8 cellular contexts compared by ENCODE assay signal in the genomic region with DNA sequence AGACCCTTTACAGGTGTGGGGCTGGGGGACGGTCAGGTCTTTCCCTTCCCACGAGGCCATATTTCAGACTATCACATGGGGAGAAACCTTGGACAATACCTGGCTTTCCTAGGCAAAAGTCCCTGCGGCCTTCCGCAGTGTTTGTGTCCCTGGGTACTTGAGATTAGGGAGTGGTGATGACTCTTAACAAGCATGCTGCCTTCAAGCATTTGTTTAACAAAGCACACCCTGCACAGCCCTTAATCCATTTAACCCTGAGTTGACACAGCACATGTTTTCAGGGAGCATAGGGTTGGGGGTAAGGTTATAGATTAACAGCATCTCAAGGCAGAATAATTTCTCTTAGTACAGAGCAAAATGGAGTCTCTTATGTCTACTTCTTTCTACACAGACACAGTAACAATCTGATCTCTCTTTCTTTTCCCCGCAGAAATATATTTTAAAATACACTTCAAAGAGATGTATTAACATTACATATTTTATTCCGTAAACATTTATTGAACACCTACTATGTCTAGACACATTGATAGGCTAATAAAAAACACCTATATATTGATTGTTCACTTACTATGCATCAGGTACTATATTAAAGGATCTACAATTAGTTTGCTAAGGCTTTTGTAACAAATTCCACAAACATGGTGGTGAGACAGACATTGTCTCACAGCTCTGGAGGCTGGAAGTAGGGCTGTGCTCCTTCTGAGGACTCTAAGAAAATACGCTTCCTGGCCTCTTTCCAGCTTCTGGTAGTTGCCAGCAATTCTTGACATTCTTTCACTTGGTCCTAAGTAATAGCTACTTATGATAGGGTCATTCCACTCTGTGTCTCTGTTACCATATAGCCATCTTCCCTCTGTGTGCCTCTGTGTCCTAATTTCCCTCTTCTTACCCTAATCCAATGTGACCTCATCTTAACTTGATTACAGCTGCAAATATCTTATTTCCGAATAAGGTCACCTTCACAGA.
A peak's percentile ranks its signal among the peaks of the same experiment; 100 is the strongest.
DNase-seq lines count a peak whose midpoint lies in the region; ATAC-seq and TF ChIP-seq lines count a peak whose summit lies in the region.
"Not testable (repeated sequence)": the region's sequence is repeated elsewhere in the genome, so short reads cannot be mapped to it uniquely, and the experiment has no call there.

No MANE protein-coding gene starts in this region.

- WGBS in GM23248 (ENCODE audit: low coverage in 1 of 2, low lambda C conversion rate in 2 of 2, missing lambda C conversion rate in 2 of 2), 2 experiments, result 77% methylated on average over 8 of the region's 8 CpGs
- WGBS in endodermal cell (ENCODE audit: insufficient coverage in 1 of 2, insufficient read length in 1 of 2), 2 experiments, result 68 to 88% methylated on average over 3 to 6 of the region's 8 CpGs

- H3K4me3 ChIP-seq in AG10803 (ENCODE audit: low read length); GM23248; endodermal cell (ENCODE audit: low read length): not testable (repeated sequence)

- not testable (repeated sequence) for H2AFZ ChIP-seq in GM23248

- not testable (repeated sequence) for H3K27me3 ChIP-seq in GM23248 (replicated peaks; ENCODE audit: insufficient read depth); endodermal cell (ENCODE audit: control insufficient read depth, insufficient read depth, low read length, poor library complexity, severe bottlenecking)

- TF ChIP-seq CTCF in AG10803 (conservative IDR thresholded peaks at IDR 0.05; ENCODE audit: low read length); WTC11 (IDR thresholded peaks at IDR 0.05); endodermal cell (conservative IDR thresholded peaks at IDR 0.05): not testable (repeated sequence)

- H3K4me1 ChIP-seq in GM23248 (ENCODE audit: insufficient read depth); endodermal cell (ENCODE audit: control insufficient read depth, insufficient read depth, low read length): not testable (repeated sequence)

- H3K79me2 ChIP-seq in GM23248 (ENCODE audit: insufficient read depth), result not testable (repeated sequence)

- not testable (repeated sequence) for ATAC-seq in WTC11

- peaks cover 35% of the 10 kb centered on the region for H3K4me1 Mint-ChIP-seq in WTC11
- H3K4me1 Mint-ChIP-seq in endodermal cell, result peaks cover 24% of the 10 kb centered on the region

- in situ Hi-C loops in GM23248 (cut with MboI), result not testable (repeated sequence)

- H3K27ac Mint-ChIP-seq in WTC11 (0 out of 2 replicates have a peak overlapping the region, but pooled peaks have one; percentile 9), endodermal cell (peak overlapping the region; percentile 92)

- H3K36me3 ChIP-seq in GM23248 (ENCODE audit: low read depth); endodermal cell (ENCODE audit: control insufficient read depth, insufficient read depth, low read length): not testable (repeated sequence)

- not testable (repeated sequence) for H4K20me1 ChIP-seq in GM23248 (ENCODE audit: insufficient read depth)

- peak; percentile 78 for DNase-seq in AG10803 (ENCODE audit: low read depth)
- peak; percentile 36 for DNase-seq in GM23248
- DNase-seq in LoVo (ENCODE audit: low spot score), result peak; percentile 70
- DNase-seq in WTC11 (ENCODE audit: low spot score); endodermal cell: not testable (repeated sequence)
- DNase-seq in glomerular visceral epithelial cell (ENCODE audit: extremely low spot score), result peak; percentile 94
- DNase-seq in myocyte (ENCODE audit: low read depth), result peak; percentile 70
- peak; percentile 22 for DNase-seq in stromal cell of bone marrow (ENCODE audit: low read depth)

- CTCF ChIA-PET in WTC11 (lab: Charles Lee), result not testable (repeated sequence)

- H3K27ac ChIP-seq in GM23248; endodermal cell (ENCODE audit: low read depth, low read length): not testable (repeated sequence)

- not testable (repeated sequence) for H3K4me2 ChIP-seq in GM23248 (ENCODE audit: unreplicated experiment)

- not testable (repeated sequence) for H3F3A ChIP-seq in GM23248 (ENCODE audit: insufficient read depth)

- not testable (repeated sequence) for H3K9me3 ChIP-seq in GM23248 (ENCODE audit: low read depth); endodermal cell (ENCODE audit: control insufficient read depth, low read length)

- not testable (repeated sequence) for H3K9me3 Mint-ChIP-seq in WTC11, endodermal cell

- not testable (repeated sequence) for H3K9me2 ChIP-seq in GM23248 (ENCODE audit: insufficient read depth)

- POLR2A ChIA-PET in WTC11 (lab: Charles Lee), result not testable (repeated sequence)

- H3K9ac ChIP-seq in GM23248, result not testable (repeated sequence)
- peak overlapping the region; percentile 20 for H3K9ac ChIP-seq in endodermal cell (ENCODE audit: extremely low read depth, low read length, poor library complexity, severe bottlenecking)

- H3K27me3 Mint-ChIP-seq in WTC11 (ENCODE audit: low read depth), result peaks cover 13% of the 10 kb centered on the region
- not testable (repeated sequence) for H3K27me3 Mint-ChIP-seq in endodermal cell (ENCODE audit: insufficient read depth)

- not testable (repeated sequence) for H3K4me3 Mint-ChIP-seq in WTC11, endodermal cell

- H3K36me3 Mint-ChIP-seq in WTC11; endodermal cell (ENCODE audit: low read depth): not testable (repeated sequence)
